Comparison of ENCODE assay signal across 8 cellular contexts in the genomic region with DNA sequence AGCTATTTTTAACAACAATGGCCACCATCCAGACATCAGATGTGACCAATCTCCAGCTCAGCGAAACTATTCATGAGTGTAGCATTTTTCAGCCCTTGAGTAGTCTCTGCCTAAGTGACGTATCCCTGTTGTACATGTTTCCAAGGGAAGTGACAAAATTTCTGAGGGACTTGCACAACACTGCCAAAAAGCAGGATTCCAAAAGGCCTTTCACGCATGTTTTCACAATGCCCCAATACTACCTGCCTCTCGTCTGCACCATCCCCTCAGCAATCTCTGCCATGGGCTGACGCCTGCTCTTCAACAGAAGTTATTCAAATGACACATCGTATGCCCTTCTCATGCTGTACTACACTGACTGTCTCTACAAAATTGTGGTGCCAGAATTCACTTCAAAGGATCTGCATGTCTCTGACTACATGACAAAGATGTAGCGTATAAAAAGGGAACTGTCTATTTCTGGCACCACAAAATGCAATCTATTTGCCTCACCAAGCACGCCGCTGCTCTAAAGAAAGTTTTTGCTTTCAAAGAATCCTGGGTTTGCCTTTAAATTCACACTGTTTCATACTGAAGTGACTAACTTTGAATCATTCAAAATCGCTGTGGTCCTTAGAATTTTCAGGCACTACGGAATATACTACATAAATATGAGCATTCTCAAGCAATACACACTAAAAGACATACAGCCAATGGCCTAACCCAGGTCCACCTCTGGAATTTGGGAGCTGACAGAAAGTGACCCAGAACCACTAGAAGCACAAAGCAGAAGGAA. TPM values are rescaled to one million over a fixed set of nuclear protein-coding genes. Genes with fewer than 3 reads are reported as not detected.
DNase-seq lines count a peak whose midpoint lies in the region; ATAC-seq and TF ChIP-seq lines count a peak whose summit lies in the region.

No MANE protein-coding gene starts in this region.

- H4K20me1 ChIP-seq in BLaER1 treated with 17β-estradiol and CSF1 and Interleukin-3, amounts not matched to agents 10 nM and 100 nM = peaks cover 23 to 94% (median 48%) of the 10 kb centered on the region in 11 experiments; a peak in 21 of 22 replicates

- peak overlapping the region; percentile 53 to 73 (median 62); a peak in 21 of 22 replicates for H3K9ac ChIP-seq in BLaER1 treated with 17β-estradiol and CSF1 and Interleukin-3, amounts not matched to agents 10 nM and 100 nM
- peak overlapping the region in 1 of 2 donors; percentile 8 for H3K9ac ChIP-seq in mucosa of rectum (ENCODE audit: low read depth in 1 of 2, low read length in 2 of 2)

- H3K9me3 ChIP-seq in BLaER1 treated with 17β-estradiol and CSF1 and Interleukin-3, amounts not matched to agents 10 nM and 100 nM (replicated peaks in 1 of 11) = peaks cover 0 to 26% (median 13%) of the 10 kb centered on the region in 11 experiments; a peak in 16 of 22 replicates
- no peaks in the 10 kb centered on the region for H3K9me3 ChIP-seq in mucosa of rectum (ENCODE audit: control insufficient read depth in 2 of 2, low read length in 2 of 2)

- peak overlapping the region in 7 of 10 experiments; percentile 0 to 50 (median 26); a peak in 9 of 20 replicates for H3K4me3 ChIP-seq in BLaER1 treated with 17β-estradiol and CSF1 and Interleukin-3, amounts not matched to agents 10 nM and 100 nM
- H3K4me3 ChIP-seq in choroid plexus epithelial cell (ENCODE audit: low read depth, low read length) = no peak overlapping the region
- H3K4me3 ChIP-seq in mucosa of rectum (ENCODE audit: low read length in 2 of 2) = no peak overlapping the region

- H3K4me1 ChIP-seq in BLaER1 treated with 17β-estradiol and CSF1 and Interleukin-3, amounts not matched to agents 10 nM and 100 nM = peaks cover 39 to 59% (median 56%) of the 10 kb centered on the region in 10 experiments
- peaks cover 0 to 18% of the 10 kb centered on the region in 2 donors for H3K4me1 ChIP-seq in mucosa of rectum (ENCODE audit: control insufficient read depth in 2 of 2, insufficient read depth in 2 of 2, low read length in 2 of 2)

- H3K27me3 ChIP-seq in BLaER1 treated with 17β-estradiol and CSF1 and Interleukin-3, amounts not matched to agents 10 nM and 100 nM = no peaks in the 10 kb centered on the region
- no peaks in the 10 kb centered on the region for H3K27me3 ChIP-seq in mucosa of rectum (ENCODE audit: control insufficient read depth in 2 of 2, insufficient read depth in 2 of 2, low read length in 2 of 2)

- no peak for ATAC-seq in HG03097 (IDR thresholded peaks at IDR 0.05; ENCODE audit: low FRiP score, unreplicated experiment)

- peaks cover 0 to 15% (median 6%) of the 10 kb centered on the region in 11 experiments; a peak in 10 of 22 replicates for H3K36me3 ChIP-seq in BLaER1 treated with 17β-estradiol and CSF1 and Interleukin-3, amounts not matched to agents 10 nM and 100 nM
- H3K36me3 ChIP-seq in mucosa of rectum (ENCODE audit: control insufficient read depth in 2 of 2, insufficient read depth in 2 of 2, low read length in 2 of 2) = no peaks in the 10 kb centered on the region

- peak overlapping the region; percentile 67 to 95 (median 85) for H3K4me2 ChIP-seq in BLaER1 treated with 17β-estradiol and CSF1 and Interleukin-3, amounts not matched to agents 10 nM and 100 nM

- peak; percentile 83 for DNase-seq in MV-4-11 (lab: John Stamatoyannopoulos, UW)
- DNase-seq in choroid plexus epithelial cell (ENCODE audit: low read depth) = peak; percentile 95
- no peak for DNase-seq in SK-N-DZ (ENCODE audit: low spot score)
- no peak for DNase-seq in NCI-H1436 (lab: John Stamatoyannopoulos, UW)
- DNase-seq in activated CD4-positive, CD25-positive, alpha-beta regulatory T cell (lab: John Stamatoyannopoulos, UW) = no peak

- H3K27ac ChIP-seq in BLaER1 treated with 17β-estradiol and CSF1 and Interleukin-3, amounts not matched to agents 10 nM and 100 nM = peak overlapping the region; percentile 18 to 83 (median 75); a peak in 21 of 22 replicates
- peak overlapping the region; percentile 10 to 42 for H3K27ac ChIP-seq in mucosa of rectum (ENCODE audit: low read depth in 2 of 2, low read length in 2 of 2)

- TF ChIP-seq CTCF in choroid plexus epithelial cell (conservative IDR thresholded peaks at IDR 0.05; ENCODE audit: low read depth, low read length) = no peak

RNA-seq across cellular contexts. Expression of a gene that starts 32.9 kb away (rescaled TPM):
- 12.5 and 14.3 TPM in 2 replicates for polyA plus RNA-seq in SK-N-DZ (2014; cell fraction: cytosol; rRNA removed)
- 8.6 and 11.8 TPM in 2 replicates for polyA plus RNA-seq in SK-N-DZ (2014; cell fraction: nucleus; rRNA removed)

Comparison
In these comparisons a context has a peak if more than half of its experiments do, and no peak if none do; other contexts are left out.
1. H3K4me3 ChIP-seq: peak in BLaER1 treated with 17β-estradiol and CSF1 and Interleukin-3, amounts not matched to agents 10 nM and 100 nM (7 of 10); none in choroid plexus epithelial cell (single experiment) and mucosa of rectum (0 of 2).
2. DNase-seq: peak in MV-4-11 (single experiment) and choroid plexus epithelial cell (single experiment); none in SK-N-DZ (single experiment), NCI-H1436 (single experiment) and activated CD4-positive, CD25-positive, alpha-beta regulatory T cell (0 of 4).